In the genomic region with DNA sequence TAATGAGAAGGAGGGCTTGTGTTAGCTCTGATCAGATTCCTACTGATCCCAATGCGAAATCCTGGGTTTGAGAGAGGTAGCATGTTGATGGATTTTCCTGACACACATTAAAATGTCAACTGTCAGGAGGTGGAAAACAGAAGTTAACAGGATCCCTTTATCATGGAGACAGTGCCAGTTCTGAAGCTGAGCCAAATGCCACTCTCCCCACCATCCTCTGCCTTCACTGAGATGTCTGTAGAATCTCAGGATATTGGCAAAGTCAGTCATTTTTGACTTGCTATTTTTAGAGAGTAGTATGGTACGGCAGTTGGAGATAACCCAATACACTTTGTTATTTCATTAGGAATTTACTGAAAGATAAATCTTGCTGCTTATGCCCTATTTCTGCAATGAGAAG, we compare ENCODE assay signal across 31 cellular contexts.
"Had no signal": no experiment of that assay in that cellular context is flagged by ENCODE, and none has a peak within 500 bp of the region (broad histone marks: within the 10 kb centered on the region; RNA-seq: fewer than 3 reads in every experiment).

No MANE protein-coding gene starts in this region.

- H3K27me3 Mint-ChIP-seq: naive B cell; naive thymus-derived CD8-positive, alpha-beta T cell; natural killer cell treated with Interleukin-12 subunit alpha and Interleukin-12 subunit beta and Interleukin-15 and Interleukin-18, amount 100 ng/mL, for 72 hours; stimulated activated memory B cell treated with anti-CD40 and anti-IgM and Interleukin-4, amounts not matched to agents 10 μg/mL and 1 μg/mL and 100 μg/mL, for 72 hours; stimulated activated naive CD8-positive, alpha-beta T cell treated with anti-CD3 and anti-CD28 coated beads, Interleukin-15, amount 100 ng/mL, for 72 hours; type B pancreatic cell had no signal

- H3K36me3 Mint-ChIP-seq: naive B cell; naive thymus-derived CD8-positive, alpha-beta T cell; natural killer cell treated with Interleukin-12 subunit alpha and Interleukin-12 subunit beta and Interleukin-15 and Interleukin-18, amount 100 ng/mL, for 72 hours; stimulated activated memory B cell treated with anti-CD40 and anti-IgM and Interleukin-4, amounts not matched to agents 10 μg/mL and 1 μg/mL and 100 μg/mL, for 72 hours; type B pancreatic cell had no signal

- H3K27ac Mint-ChIP-seq: naive B cell; naive thymus-derived CD8-positive, alpha-beta T cell; natural killer cell treated with Interleukin-12 subunit alpha and Interleukin-12 subunit beta and Interleukin-15 and Interleukin-18, amount 100 ng/mL, for 72 hours; nephron progenitor cell; stimulated activated memory B cell treated with anti-CD40 and anti-IgM and Interleukin-4, amounts not matched to agents 10 μg/mL and 1 μg/mL and 100 μg/mL, for 72 hours; stimulated activated naive CD8-positive, alpha-beta T cell treated with anti-CD3 and anti-CD28 coated beads, Interleukin-15, amount 100 ng/mL, for 72 hours; type B pancreatic cell had no signal

- ATAC-seq: naive thymus-derived CD8-positive, alpha-beta T cell; natural killer cell treated with Interleukin-12 subunit alpha and Interleukin-12 subunit beta and Interleukin-15 and Interleukin-18, amount 100 ng/mL, for 72 hours; pancreas; right lobe of liver; stimulated activated memory B cell treated with anti-CD40 and anti-IgM and Interleukin-4, amounts not matched to agents 10 μg/mL and 1 μg/mL and 100 μg/mL, for 72 hours; stimulated activated naive CD8-positive, alpha-beta T cell treated with anti-CD3 and anti-CD28 coated beads, Interleukin-15, amount 100 ng/mL, for 72 hours; stimulated activated naive CD8-positive, alpha-beta T cell treated with anti-CD3 and anti-CD28 coated beads, Interleukin-15, Interleukin-2, amounts not matched to agents 100 U/mL and 50 U/mL, for 24 hours; upper lobe of right lung had no signal

- H3K36me3 ChIP-seq: neutrophil, pancreas, prostate gland, right atrium auricular region, right lobe of liver, sigmoid colon, spleen, suprapubic skin, tibial artery, transverse colon, upper lobe of right lung, uterus had no signal

- H3K4me1 Mint-ChIP-seq: naive B cell; naive thymus-derived CD8-positive, alpha-beta T cell; nephron progenitor cell; stimulated activated memory B cell treated with anti-CD40 and anti-IgM and Interleukin-4, amounts not matched to agents 10 μg/mL and 1 μg/mL and 100 μg/mL, for 72 hours; stimulated activated naive CD8-positive, alpha-beta T cell treated with anti-CD3 and anti-CD28 coated beads, Interleukin-15, amount 100 ng/mL, for 72 hours had no signal

- H3K9me3 Mint-ChIP-seq: nephron progenitor cell had no signal

- DNase-seq: naive B cell; naive thymus-derived CD8-positive, alpha-beta T cell; nephron progenitor cell; nucleus accumbens; pancreas; retina; right lobe of liver; sigmoid colon; small intestine; spleen; stimulated activated CD4-positive, alpha-beta T cell treated with anti-CD3 and anti-CD28 coated beads, Interleukin-12 subunit alpha, Interleukin-12 subunit beta, amount 100 ng/mL, for 4 hours; stimulated activated CD4-positive, alpha-beta T cell treated with anti-CD3 and anti-CD28 coated beads, Interleukin-1b, Interleukin-23, amount 100 ng/mL, for 48 hours; stimulated activated CD4-positive, alpha-beta T cell treated with anti-CD3 and anti-CD28 coated beads, Interleukin-4, amount 100 ng/mL, for 1 hour; stimulated activated CD4-positive, alpha-beta T cell treated with anti-CD3 and anti-CD28 coated beads, Interleukin-4, amount 100 ng/mL, for 4 hours; stimulated activated CD8-positive, alpha-beta memory T cell treated with anti-CD3 and anti-CD28 coated beads, Interleukin-4, amount 100 ng/mL, for 48 hours; stimulated activated naive CD4-positive, alpha-beta T cell; stimulated activated naive CD8-positive, alpha-beta T cell treated with anti-CD3 and anti-CD28 coated beads, Interleukin-15, amount 100 ng/mL, for 72 hours; stimulated activated naive CD8-positive, alpha-beta T cell treated with anti-CD3 and anti-CD28 coated beads, Interleukin-15, Interleukin-2, amounts not matched to agents 100 U/mL and 50 U/mL, for 24 hours; substantia nigra; testis; tibial artery; transverse colon; upper lobe of right lung; uterus had no signal

- H3K27ac ChIP-seq: neutrophil, pancreas, prostate gland, right atrium auricular region, right lobe of liver, sigmoid colon, spleen, suprapubic skin, testis, tibial artery, transverse colon, upper lobe of right lung, uterus had no signal

- H3K4me3 ChIP-seq: pancreas, prostate gland, right atrium auricular region, right lobe of liver, sigmoid colon, spleen, suprapubic skin, testis, tibial artery, transverse colon, upper lobe of right lung, uterus had no signal

- H3K9me3 ChIP-seq: neutrophil, pancreas, prostate gland, right atrium auricular region, right lobe of liver, sigmoid colon, suprapubic skin, testis, tibial artery, transverse colon, upper lobe of right lung, uterus had no signal

- H3K4me3 Mint-ChIP-seq: naive B cell; naive thymus-derived CD8-positive, alpha-beta T cell; natural killer cell treated with Interleukin-12 subunit alpha and Interleukin-12 subunit beta and Interleukin-15 and Interleukin-18, amount 100 ng/mL, for 72 hours; nephron progenitor cell; stimulated activated memory B cell treated with anti-CD40 and anti-IgM and Interleukin-4, amounts not matched to agents 10 μg/mL and 1 μg/mL and 100 μg/mL, for 72 hours; stimulated activated naive CD8-positive, alpha-beta T cell treated with anti-CD3 and anti-CD28 coated beads, Interleukin-15, amount 100 ng/mL, for 72 hours; type B pancreatic cell had no signal

- H3K27me3 ChIP-seq: neutrophil, pancreas, right atrium auricular region, right lobe of liver, sigmoid colon, spleen, suprapubic skin, testis, tibial artery, transverse colon, upper lobe of right lung, uterus had no signal

- H3K4me1 ChIP-seq: pancreas, prostate gland, right atrium auricular region, right lobe of liver, spleen, suprapubic skin, testis, transverse colon, upper lobe of right lung, uterus had no signal
